17 cellular contexts compared by ENCODE assay signal in the genomic region with DNA sequence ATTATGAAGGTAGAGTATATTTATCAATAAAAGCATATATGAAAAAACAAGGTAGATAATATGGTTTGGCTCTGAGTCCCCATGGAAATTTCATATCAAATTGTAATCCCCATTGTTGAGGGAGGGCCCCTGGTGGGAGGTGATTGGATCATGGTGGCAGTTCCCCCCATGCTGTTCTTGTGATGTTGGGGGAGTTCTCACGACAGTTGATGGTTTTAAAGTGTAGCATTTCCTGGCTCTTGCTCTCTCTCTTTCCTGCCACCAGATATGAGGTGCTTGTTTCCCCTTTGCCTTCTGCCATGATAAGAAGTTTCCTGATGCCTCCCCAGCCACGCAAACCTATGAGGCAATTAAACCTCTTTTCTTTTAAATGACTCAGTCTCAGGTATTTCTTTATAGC.
DNase-seq lines count a peak whose midpoint lies in the region; ATAC-seq and TF ChIP-seq lines count a peak whose summit lies in the region.
"Had no signal": no experiment of that assay in that cellular context is flagged by ENCODE, and none has a peak within 500 bp of the region (broad histone marks: within the 10 kb centered on the region; RNA-seq: fewer than 3 reads in every experiment).

No MANE protein-coding gene starts in this region.

- H3K27ac Mint-ChIP-seq in endodermal cell (no peak overlapping the region), progenitor cell of endocrine pancreas (peak overlapping the region; percentile 19)
- H3K27ac Mint-ChIP-seq in CD4-positive, alpha-beta T cell, result no peak overlapping the region
- H3K27ac Mint-ChIP-seq: B cell; CD4-positive, CD25-positive, alpha-beta regulatory T cell; CD8-positive, alpha-beta T cell had no signal

- POLR2A ChIA-PET in CD4-positive, alpha-beta T cell (lab: Charles Lee), result no interaction called here

- ATAC-seq in CD4-positive, alpha-beta T cell (ENCODE audit: poor library complexity), result no peak
- ATAC-seq: A549; CD8-positive, alpha-beta T cell had no signal

- H3K27me3 Mint-ChIP-seq in endodermal cell (ENCODE audit: insufficient read depth) (no peaks in the 10 kb centered on the region), progenitor cell of endocrine pancreas (no peaks in the 10 kb centered on the region)
- H3K27me3 Mint-ChIP-seq in CD4-positive, alpha-beta T cell, result no peaks in the 10 kb centered on the region
- H3K27me3 Mint-ChIP-seq: B cell; CD4-positive, CD25-positive, alpha-beta regulatory T cell had no signal

- H3K4me3 Mint-ChIP-seq in endodermal cell (no peak overlapping the region), progenitor cell of endocrine pancreas (ENCODE audit: low read depth) (no peak overlapping the region)
- no peak overlapping the region for H3K4me3 Mint-ChIP-seq in CD4-positive, alpha-beta T cell
- H3K4me3 Mint-ChIP-seq: B cell; CD4-positive, CD25-positive, alpha-beta regulatory T cell; CD8-positive, alpha-beta T cell had no signal

- peaks cover 7% of the 10 kb centered on the region for H3K9me3 ChIP-seq in endodermal cell (ENCODE audit: control insufficient read depth, low read length)
- H3K9me3 ChIP-seq in CD4-positive, alpha-beta T cell (ENCODE audit: control insufficient read depth, low read length), result peaks cover 9% of the 10 kb centered on the region
- H3K9me3 ChIP-seq: A549, Caco-2 had no signal

- DNase-seq in NCI-H226 (peak; percentile 18), endodermal cell (peak; percentile 60), progenitor cell of endocrine pancreas (ENCODE audit: low spot score, unreplicated experiment) (no peak), NCI-H446 (lab: John Stamatoyannopoulos, UW) (no peak)
- no peak for DNase-seq in CD4-positive, alpha-beta T cell
- DNase-seq: AML-193; Caco-2; Calu3; CD4-positive, CD25-positive, alpha-beta regulatory T cell; CD8-positive, alpha-beta T cell; DMS79 treated with DMSO at 0.1 percent for 48 hours; GF-D8 had no signal

- WGBS in endodermal cell (ENCODE audit: insufficient coverage in 1 of 2, insufficient read length in 1 of 2), 2 experiments, result 43 to 57% methylated on average over 1 to 2 of the region's 2 CpGs

- no peaks in the 10 kb centered on the region for H3K27me3 ChIP-seq in endodermal cell (ENCODE audit: control insufficient read depth, insufficient read depth, low read length, poor library complexity, severe bottlenecking)
- no peaks in the 10 kb centered on the region for H3K27me3 ChIP-seq in CD4-positive, alpha-beta T cell (ENCODE audit: control insufficient read depth, insufficient read depth, low read length)
- H3K27me3 ChIP-seq: BLaER1 treated with 17β-estradiol and CSF1 and Interleukin-3, amounts not matched to agents 10 nM and 100 nM had no signal

- CTCF ChIA-PET in CD4-positive, alpha-beta T cell (lab: Charles Lee), result no interaction called here

- intact Hi-C loops in CD4-positive, alpha-beta T cell (cut with DNase I, micrococcal nuclease), result no loop called here

- no peaks in the 10 kb centered on the region for H3K36me3 ChIP-seq in endodermal cell (ENCODE audit: control insufficient read depth, insufficient read depth, low read length)
- H3K36me3 ChIP-seq: BLaER1 treated with 17β-estradiol and CSF1 and Interleukin-3, amounts not matched to agents 10 nM and 100 nM had no signal

- no peak overlapping the region for H3K27ac ChIP-seq in endodermal cell (ENCODE audit: low read depth, low read length)
- no peak overlapping the region for H3K27ac ChIP-seq in CD4-positive, alpha-beta T cell (ENCODE audit: low read depth, low read length)
- H3K27ac ChIP-seq: 22Rv1; A549; BLaER1 treated with 17β-estradiol and CSF1 and Interleukin-3, amounts not matched to agents 10 nM and 100 nM; C4-2B had no signal

- peak overlapping the region; percentile 4 for H3K9ac ChIP-seq in endodermal cell (ENCODE audit: extremely low read depth, low read length, poor library complexity, severe bottlenecking)
- H3K9ac ChIP-seq: BLaER1 treated with 17β-estradiol and CSF1 and Interleukin-3, amounts not matched to agents 10 nM and 100 nM had no signal

- no peak for TF ChIP-seq CTCF in endodermal cell (conservative IDR thresholded peaks at IDR 0.05)
- no peak for TF ChIP-seq CTCF in progenitor cell of endocrine pancreas (IDR thresholded peaks at IDR 0.05; ENCODE audit: unreplicated experiment)
- no peak for TF ChIP-seq CTCF in CD4-positive, alpha-beta T cell (IDR thresholded peaks at IDR 0.05)

- H3K4me1 ChIP-seq in endodermal cell (ENCODE audit: control insufficient read depth, insufficient read depth, low read length), result peaks cover 6% of the 10 kb centered on the region
- H3K4me1 ChIP-seq: A549; BLaER1 treated with 17β-estradiol and CSF1 and Interleukin-3, amounts not matched to agents 10 nM and 100 nM; Caco-2 had no signal

- no peak overlapping the region for H3K4me3 ChIP-seq in endodermal cell (ENCODE audit: low read length)
- H3K4me3 ChIP-seq: A549; BLaER1 treated with 17β-estradiol and CSF1 and Interleukin-3, amounts not matched to agents 10 nM and 100 nM had no signal

- H3K36me3 Mint-ChIP-seq in endodermal cell (ENCODE audit: low read depth) (no peaks in the 10 kb centered on the region), progenitor cell of endocrine pancreas (ENCODE audit: insufficient read depth) (no peaks in the 10 kb centered on the region)
- H3K36me3 Mint-ChIP-seq in CD4-positive, alpha-beta T cell (ENCODE audit: low read depth), result no peaks in the 10 kb centered on the region
- H3K36me3 Mint-ChIP-seq: CD4-positive, CD25-positive, alpha-beta regulatory T cell; CD8-positive, alpha-beta T cell had no signal

- H3K4me1 Mint-ChIP-seq in endodermal cell (peaks cover 14% of the 10 kb centered on the region), progenitor cell of endocrine pancreas (ENCODE audit: low read depth) (peaks cover 5% of the 10 kb centered on the region)
- H3K4me1 Mint-ChIP-seq in CD4-positive, alpha-beta T cell (ENCODE audit: low read depth), result no peaks in the 10 kb centered on the region
- H3K4me1 Mint-ChIP-seq: B cell; CD4-positive, CD25-positive, alpha-beta regulatory T cell had no signal

- H3K9me3 Mint-ChIP-seq in endodermal cell (peaks cover 6% of the 10 kb centered on the region), progenitor cell of endocrine pancreas (ENCODE audit: low read depth) (peaks cover 4% of the 10 kb centered on the region)
- H3K9me3 Mint-ChIP-seq in CD4-positive, alpha-beta T cell, result peaks cover 4% of the 10 kb centered on the region

Comparison
In these comparisons a context has a peak if more than half of its experiments do, and no peak if none do; other contexts are left out.
1. DNase-seq: peak in NCI-H226 (single experiment) and endodermal cell (single experiment); none in progenitor cell of endocrine pancreas (single experiment), NCI-H446 (0 of 2) and CD4-positive, alpha-beta T cell (0 of 10).